In genomic region chr20:1808101-1808500, GRCh38 we compare ENCODE assay signal across 17 cellular contexts.
A peak's percentile ranks its signal among the peaks of the same experiment; 100 is the strongest.
DNase-seq lines count a peak whose midpoint lies in the region; ATAC-seq, FAIRE-seq and TF ChIP-seq lines count a peak whose summit lies in the region.
"Had no signal": no experiment of that assay in that cellular context is flagged by ENCODE, and none has a peak within 500 bp of the region (broad histone marks: within the 10 kb centered on the region; RNA-seq: fewer than 3 reads in every experiment).

No MANE protein-coding gene starts in this region.

- no peak overlapping the region for H2AFZ ChIP-seq in GM23338
- H2AFZ ChIP-seq in keratinocyte (ENCODE audit: control insufficient read depth, low read length) = no peak overlapping the region

- no peaks in the 10 kb centered on the region for H3K9me3 Mint-ChIP-seq in GM23338
- no peaks in the 10 kb centered on the region for H3K9me3 Mint-ChIP-seq in stimulated activated naive B cell treated with anti-CD40 and anti-IgM and Interleukin-4, amounts not matched to agents 10 μg/mL and 1 μg/mL and 100 μg/mL, for 72 hours
- H3K9me3 Mint-ChIP-seq: CD4-positive, alpha-beta T cell had no signal

- peaks cover 4% of the 10 kb centered on the region; the same call in 1 of the 3 replicates for H3K36me3 Mint-ChIP-seq in GM23338 (ENCODE audit: low read depth)
- peaks cover 0 to 2% of the 10 kb centered on the region in 2 donors for H3K36me3 Mint-ChIP-seq in stimulated activated naive B cell treated with anti-CD40 and anti-IgM and Interleukin-4, amounts not matched to agents 10 μg/mL and 1 μg/mL and 100 μg/mL, for 72 hours

- no peaks in the 10 kb centered on the region for H3K9me2 ChIP-seq in GM23338 (ENCODE audit: insufficient read depth)

- no peak for ATAC-seq in GM23338
- no peak for ATAC-seq in stimulated activated naive B cell treated with anti-CD40 and anti-IgM and Interleukin-4, amounts not matched to agents 10 μg/mL and 1 μg/mL and 100 μg/mL, for 72 hours (replicated peaks)

- peaks cover 58% of the 10 kb centered on the region for H3K4me1 Mint-ChIP-seq in GM23338
- peaks cover 50 to 58% of the 10 kb centered on the region in 2 donors for H3K4me1 Mint-ChIP-seq in stimulated activated naive B cell treated with anti-CD40 and anti-IgM and Interleukin-4, amounts not matched to agents 10 μg/mL and 1 μg/mL and 100 μg/mL, for 72 hours

- peaks cover 3% of the 10 kb centered on the region for H3K9me1 ChIP-seq in keratinocyte (ENCODE audit: control insufficient read depth, extremely low read depth, insufficient read depth, low read length)

- no peaks in the 10 kb centered on the region for H3K9me3 ChIP-seq in keratinocyte (ENCODE audit: control insufficient read depth, low read depth, low read length)
- H3K9me3 ChIP-seq: SJCRH30 had no signal

- no peaks in the 10 kb centered on the region for H4K20me1 ChIP-seq in GM23338 (replicated peaks; ENCODE audit: insufficient read depth)
- no peaks in the 10 kb centered on the region for H4K20me1 ChIP-seq in keratinocyte (ENCODE audit: control insufficient read depth, extremely low read depth, insufficient read depth, low read length)

- H3K4me3 Mint-ChIP-seq in GM23338 = no peak overlapping the region
- no peak overlapping the region for H3K4me3 Mint-ChIP-seq in stimulated activated naive B cell treated with anti-CD40 and anti-IgM and Interleukin-4, amounts not matched to agents 10 μg/mL and 1 μg/mL and 100 μg/mL, for 72 hours
- H3K4me3 Mint-ChIP-seq: B cell; CD4-positive, alpha-beta T cell had no signal

- H3K27me3 ChIP-seq in GM23338 (ENCODE audit: insufficient read depth) = peaks cover 25% of the 10 kb centered on the region
- no peaks in the 10 kb centered on the region for H3K27me3 ChIP-seq in keratinocyte (ENCODE audit: control insufficient read depth, extremely low read depth, insufficient read depth, low read length)

- DNase-seq in GM23338 (ENCODE audit: low spot score) (no peak), caudate nucleus (lab: John Stamatoyannopoulos, UW) (no peak), keratinocyte (ENCODE audit: low read depth, low spot score) (no peak), NCI-H2196 treated with DMSO at 0.1 percent for 48 hours (lab: John Stamatoyannopoulos, UW; ENCODE audit: unreplicated experiment) (no peak), DMS153 treated with DMSO at 0.1 percent for 48 hours (lab: John Stamatoyannopoulos, UW; ENCODE audit: unreplicated experiment) (no peak)
- no peak for DNase-seq in stimulated activated naive B cell treated with anti-CD40 and anti-IgM and Interleukin-4, amounts not matched to agents 10 μg/mL and 1 μg/mL and 100 μg/mL, for 72 hours
- no peak for DNase-seq in activated effector memory CD4-positive, alpha-beta T cell treated with anti-CD3 and anti-CD28 coated beads, Interleukin-2, amount 50 U/mL, for 16 hours
- DNase-seq: Calu3; CD4-positive, alpha-beta T cell; GF-D8; H7; MV-4-11; NCI-H1417 treated with DMSO at 0.1 percent for 48 hours; NCI-H2029; NCI-H524 treated with DMSO at 0.1 percent for 48 hours; SJCRH30 had no signal

- H3K27ac Mint-ChIP-seq in GM23338 = no peak overlapping the region
- H3K27ac Mint-ChIP-seq in stimulated activated naive B cell treated with anti-CD40 and anti-IgM and Interleukin-4, amounts not matched to agents 10 μg/mL and 1 μg/mL and 100 μg/mL, for 72 hours = peak overlapping the region; percentile 53
- H3K27ac Mint-ChIP-seq: CD4-positive, alpha-beta T cell had no signal

- no peaks in the 10 kb centered on the region for H3K79me2 ChIP-seq in GM23338 (replicated peaks; ENCODE audit: insufficient read depth)
- H3K79me2 ChIP-seq in keratinocyte (ENCODE audit: control insufficient read depth, insufficient read depth, low read length) = no peaks in the 10 kb centered on the region

- no peak overlapping the region for H3K9ac ChIP-seq in keratinocyte (ENCODE audit: control insufficient read depth, extremely low read depth, insufficient read depth, low read length)

- H3K4me1 ChIP-seq in GM23338 (ENCODE audit: insufficient read depth) (peaks cover 29% of the 10 kb centered on the region), keratinocyte (ENCODE audit: control insufficient read depth, extremely low read depth, insufficient read depth, low read length) (peaks cover 94% of the 10 kb centered on the region)
- H3K4me1 ChIP-seq: SJCRH30 had no signal

- dilution Hi-C loops in keratinocyte (cut with MboI; ENCODE audit: extremely low pct_ligation_motif_present, low sequenced_read_pairs) = no loop called here

- FAIRE-seq in keratinocyte (lab: Jason Lieb, UNC) = no peak

- H3K27ac ChIP-seq in GM23338 (ENCODE audit: low read depth) = no peak overlapping the region
- H3K27ac ChIP-seq in caudate nucleus (ENCODE audit: low read depth, low read length) = peak overlapping the region; percentile 94
- H3K27ac ChIP-seq in keratinocyte (ENCODE audit: control insufficient read depth, insufficient read depth, low read length) = peak overlapping the region; percentile 92
- H3K27ac ChIP-seq: SJCRH30 had no signal

- peaks cover 8% of the 10 kb centered on the region; the same call in 1 of the 2 replicates for H3F3A ChIP-seq in GM23338 (replicated peaks; ENCODE audit: low read depth)

- H3K27me3 Mint-ChIP-seq in GM23338 (ENCODE audit: insufficient read depth, low read depth, poor library complexity) = peaks cover 28% of the 10 kb centered on the region
- H3K27me3 Mint-ChIP-seq in stimulated activated naive B cell treated with anti-CD40 and anti-IgM and Interleukin-4, amounts not matched to agents 10 μg/mL and 1 μg/mL and 100 μg/mL, for 72 hours = no peaks in the 10 kb centered on the region
- H3K27me3 Mint-ChIP-seq: B cell had no signal

- H3K4me3 ChIP-seq in GM23338 (no peak overlapping the region), keratinocyte (ENCODE audit: control insufficient read depth in 2 of 3, extremely low read depth in 1 of 3, insufficient read depth in 2 of 3, low read depth in 1 of 3, low read length in 3 of 3) (no peak overlapping the region)
- H3K4me3 ChIP-seq: SJCRH30 had no signal

- H3K4me2 ChIP-seq in GM23338 (peak overlapping the region; percentile 55; the same call in 1 of the 2 replicates), keratinocyte (ENCODE audit: control insufficient read depth, extremely low read depth, insufficient read depth, low read depth, low read length) (no peak overlapping the region)

- H3K36me3 ChIP-seq in GM23338 (ENCODE audit: insufficient read depth) (no peaks in the 10 kb centered on the region), keratinocyte (ENCODE audit: control insufficient read depth in 2 of 2, extremely low read depth in 1 of 2, insufficient read depth in 2 of 2, low read length in 2 of 2) (no peaks in the 10 kb centered on the region)
- H3K36me3 ChIP-seq: SJCRH30 had no signal

- TF ChIP-seq CTCF in GM23338 (conservative IDR thresholded peaks at IDR 0.05; ENCODE audit: low read depth in 2 of 2) = no peak
- TF ChIP-seq CTCF in keratinocyte (optimal IDR thresholded peaks at IDR 0.05 in 1 of 3, IDR thresholded peaks at IDR 0.05 in 1 of 3, conservative IDR thresholded peaks at IDR 0.05 in 1 of 3; ENCODE audit: extremely low read depth in 1 of 3, insufficient read depth in 2 of 3, low read length in 3 of 3) = no peak

TF ChIP-seq in GM23338, 12 proteins besides CTCF, POLR2A, EP300 and RAD21 (continues in another document):
- TF ChIP-seq REST (IDR thresholded peaks at IDR 0.05; ENCODE audit: unreplicated experiment) (no peak), EZH2 (IDR thresholded peaks at IDR 0.05; ENCODE audit: low read depth, unreplicated experiment) (no peak), POLR2AphosphoS5 (IDR thresholded peaks at IDR 0.05; ENCODE audit: low read depth) (no peak), ETS1 (IDR thresholded peaks at IDR 0.05) (no peak), ZNF114 (CRISPR knock-in tag; IDR thresholded peaks at IDR 0.05) (no peak), NANOG (IDR thresholded peaks at IDR 0.05; ENCODE audit: borderline replicate concordance) (no peak), STAT1 (IDR thresholded peaks at IDR 0.05; ENCODE audit: unreplicated experiment) (no peak)
